Comparison of ENCODE assay signal across 8 cellular contexts in the genomic region with DNA sequence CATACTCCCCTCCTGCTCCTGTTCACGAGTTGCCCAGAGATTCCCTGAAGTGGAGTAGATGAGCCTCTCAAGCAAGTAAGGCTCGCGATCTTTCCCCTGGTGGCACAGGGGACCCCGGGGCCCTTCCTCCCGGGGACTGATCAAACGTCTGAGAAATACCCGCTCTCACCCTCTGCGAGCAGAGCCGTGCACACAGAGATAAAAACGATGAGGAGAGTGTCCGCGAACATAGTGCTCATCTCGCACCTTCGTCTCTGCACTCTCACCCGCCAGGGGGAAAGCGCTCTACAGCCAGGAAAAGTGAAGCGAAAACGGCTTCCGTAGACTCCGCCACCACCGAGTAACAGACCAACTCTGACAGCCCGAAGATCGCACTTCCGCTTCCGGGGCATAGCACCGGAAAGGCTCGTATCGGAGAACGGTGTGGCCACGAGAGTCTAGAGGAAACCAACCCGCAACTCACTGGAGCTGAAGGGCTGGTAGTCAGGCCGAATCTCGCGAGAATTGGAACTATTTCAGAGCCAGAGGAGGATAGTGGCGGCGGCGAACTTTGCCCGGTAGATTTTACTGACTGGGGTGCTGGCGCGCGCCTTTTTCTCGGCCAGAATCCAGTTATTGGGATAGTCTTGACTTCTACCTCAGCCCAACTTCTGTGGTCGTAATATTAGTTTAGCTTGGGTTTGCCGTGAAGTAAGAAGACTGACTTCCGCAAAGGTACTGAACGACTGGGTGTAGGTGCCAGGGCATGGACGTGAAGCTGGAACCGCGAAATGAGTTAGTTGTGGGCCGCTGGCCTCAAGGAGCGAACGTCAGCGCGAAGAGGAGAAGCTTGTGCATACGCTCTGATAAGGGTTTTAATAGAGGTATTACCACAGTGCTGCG.
DNase-seq lines count a peak whose midpoint lies in the region; ATAC-seq lines count a peak whose summit lies in the region.

Gene TMCO1 (minus strand): TSS at position 356 of the 882 bp plus-strand sequence. CDS start 117 bp downstream, at position 239.

- peak; percentile 99 for ATAC-seq in GM21526 (IDR thresholded peaks at IDR 0.05; ENCODE audit: low FRiP score, unreplicated experiment)

- DNase-seq in DMS114 treated with DMSO at 0.1 percent for 48 hours (lab: John Stamatoyannopoulos, UW; ENCODE audit: unreplicated experiment) (peak; percentile 96), HuH-7.5 (ENCODE audit: low spot score) (peak; percentile 80), OCI-M1 (lab: John Stamatoyannopoulos, UW) (peak; percentile 99), activated T-cell treated with anti-CD3 and anti-CD28 coated beads for 24 hours (ENCODE audit: low read depth) (peak; percentile 92), epidermal melanocyte (ENCODE audit: insufficient read length, low spot score) (peak; percentile 99), middle frontal gyrus (ENCODE audit: extremely low spot score, low spot score) (peak; percentile 98)
- peak; percentile 82 to 88 for DNase-seq in stimulated activated CD8-positive, alpha-beta memory T cell treated with anti-CD3 and anti-CD28 coated beads, Interleukin-2, amount 100 ng/mL, for 48 hours (ENCODE audit: low read depth in 2 of 2)

Comparison
In these comparisons a context has a peak if more than half of its experiments do, and no peak if none do; other contexts are left out.
1. Peak in every context shown above with its lines: DNase-seq and ATAC-seq.